Comparison of ENCODE assay signal across 1 cellular context in the genomic region with DNA sequence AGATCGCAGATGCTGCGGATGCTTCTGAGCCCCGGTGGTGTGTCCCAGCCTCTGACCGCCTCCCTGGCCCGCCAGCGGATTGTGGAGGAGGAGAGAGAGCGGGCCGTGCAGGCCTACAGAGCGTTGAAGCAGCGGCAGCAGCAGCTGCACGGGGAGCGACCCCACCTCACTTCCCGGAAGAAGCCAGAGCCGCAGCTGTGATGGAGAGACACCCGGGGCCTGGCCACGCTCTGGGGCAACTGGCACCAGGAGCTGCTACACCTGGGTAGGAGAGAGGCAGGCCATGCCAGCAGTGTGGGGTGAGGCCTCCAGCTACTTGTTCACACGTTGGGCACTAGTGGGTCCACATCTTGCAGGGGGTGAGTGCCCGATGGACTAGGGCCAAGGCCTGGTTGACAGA.
A peak's percentile ranks its signal among the peaks of the same experiment; 100 is the strongest.
TF ChIP-seq lines count a peak whose summit lies in the region.

No MANE protein-coding gene starts in this region.

TF ChIP-seq in K562, 482 proteins besides CTCF, POLR2A, EP300 and RAD21:
- no peak for TF ChIP-seq KAT8 (IDR thresholded peaks at IDR 0.05; ENCODE audit: low read depth)
- TF ChIP-seq RBFOX2 (IDR thresholded peaks at IDR 0.05; ENCODE audit: low read depth, low read length), result peak; percentile 52; the same call in 1 of the 2 replicates
- peak; percentile 92 for TF ChIP-seq ZBTB33 (CRISPR knock-in tag; IDR thresholded peaks at IDR 0.05)
